Comparison of ENCODE assay signal across 8 cellular contexts in genomic region chr14:102437997-102438922, GRCh38.
DNase-seq lines count a peak whose midpoint lies in the region; ATAC-seq and TF ChIP-seq lines count a peak whose summit lies in the region.

No MANE protein-coding gene starts in this region.

- 24% methylated on average over 31 of the region's 31 CpGs for WGBS in liver

- TF ChIP-seq CTCF in AG10803 (conservative IDR thresholded peaks at IDR 0.05; ENCODE audit: low read length) (peak; percentile 70), liver (IDR thresholded peaks at IDR 0.05; ENCODE audit: low read depth, low read length, missing input control) (peak; percentile 78)

- no peak overlapping the region for H3K27ac ChIP-seq in liver (ENCODE audit: low read depth in 1 of 2, low read length in 2 of 2)

- H3K36me3 ChIP-seq in liver (ENCODE audit: control insufficient read depth in 4 of 4, insufficient read depth in 3 of 4, low read depth in 1 of 4, low read length in 3 of 4), result peaks cover 0 to 28% (median 12%) of the 10 kb centered on the region in 4 donors

- DNase-seq in AG10803 (ENCODE audit: low read depth) (peak; percentile 75), H4 (ENCODE audit: low spot score) (peak; percentile 27), NCI-H510A treated with DMSO at 0.1 percent for 48 hours (lab: John Stamatoyannopoulos, UW) (peak; percentile 78), dedifferentiated amniotic fluid mesenchymal stem cell (ENCODE audit: extremely low spot score) (peak; percentile 56)
- DNase-seq in activated CD4-positive, alpha-beta T cell treated with anti-CD3 and anti-CD28 coated beads, Interleukin-2, amount 50 U/mL, for 24 hours (ENCODE audit: low read depth in 1 of 2, low spot score in 1 of 2), result peak; percentile 15 to 22
- peak; percentile 32 for DNase-seq in stimulated activated CD4-positive, alpha-beta T cell treated with anti-CD3 and anti-CD28 coated beads, Interleukin-2, amount 100 ng/mL, for 4 hours (ENCODE audit: low read depth)

- ATAC-seq in HG03439 (IDR thresholded peaks at IDR 0.05; ENCODE audit: unreplicated experiment), result no peak

- no peaks in the 10 kb centered on the region for H3K27me3 ChIP-seq in liver (ENCODE audit: control insufficient read depth in 4 of 4, insufficient read depth in 4 of 4, low read length in 3 of 4)

- peak; percentile 83 to 92 for TF ChIP-seq RAD21 in liver (IDR thresholded peaks at IDR 0.05)

- H3K4me3 ChIP-seq in AG10803 (ENCODE audit: low read length), result peak overlapping the region; percentile 39
- H3K4me3 ChIP-seq in liver (ENCODE audit: low read depth in 1 of 3, low read length in 3 of 3), result no peak overlapping the region

- no peak overlapping the region for H3K9ac ChIP-seq in liver (ENCODE audit: low read depth in 1 of 2, low read length in 2 of 2)

- peaks cover 0 to 3% (median 0%) of the 10 kb centered on the region in 4 donors for H3K4me1 ChIP-seq in liver (ENCODE audit: control insufficient read depth in 4 of 4, insufficient read depth in 4 of 4, low read length in 3 of 4)

- H3K9me3 ChIP-seq in liver (ENCODE audit: control insufficient read depth in 4 of 4, low read length in 3 of 4), result no peaks in the 10 kb centered on the region

TF ChIP-seq in liver, 16 proteins besides CTCF, POLR2A, EP300 and RAD21:
- TF ChIP-seq YY1 (IDR thresholded peaks at IDR 0.05), result peak; percentile 39
- TF ChIP-seq, protein P1, sequence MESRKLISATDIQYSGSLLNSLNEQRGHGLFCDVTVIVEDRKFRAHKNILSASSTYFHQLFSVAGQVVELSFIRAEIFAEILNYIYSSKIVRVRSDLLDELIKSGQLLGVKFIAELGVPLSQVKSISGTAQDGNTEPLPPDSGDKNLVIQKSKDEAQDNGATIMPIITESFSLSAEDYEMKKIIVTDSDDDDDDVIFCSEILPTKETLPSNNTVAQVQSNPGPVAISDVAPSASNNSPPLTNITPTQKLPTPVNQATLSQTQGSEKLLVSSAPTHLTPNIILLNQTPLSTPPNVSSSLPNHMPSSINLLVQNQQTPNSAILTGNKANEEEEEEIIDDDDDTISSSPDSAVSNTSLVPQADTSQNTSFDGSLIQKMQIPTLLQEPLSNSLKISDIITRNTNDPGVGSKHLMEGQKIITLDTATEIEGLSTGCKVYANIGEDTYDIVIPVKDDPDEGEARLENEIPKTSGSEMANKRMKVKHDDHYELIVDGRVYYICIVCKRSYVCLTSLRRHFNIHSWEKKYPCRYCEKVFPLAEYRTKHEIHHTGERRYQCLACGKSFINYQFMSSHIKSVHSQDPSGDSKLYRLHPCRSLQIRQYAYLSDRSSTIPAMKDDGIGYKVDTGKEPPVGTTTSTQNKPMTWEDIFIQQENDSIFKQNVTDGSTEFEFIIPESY (IDR thresholded peaks at IDR 0.05), result no peak

Comparison
In these comparisons a context has a peak if more than half of its experiments do, and no peak if none do; other contexts are left out.
1. DNase-seq: peak in every context shown above with its lines; median percentile 78 in NCI-H510A treated with DMSO at 0.1 percent for 48 hours; 75 in AG10803; 56 in dedifferentiated amniotic fluid mesenchymal stem cell; 32 in stimulated activated CD4-positive, alpha-beta T cell treated with anti-CD3 and anti-CD28 coated beads, Interleukin-2, amount 100 ng/mL, for 4 hours; 27 in H4; 18 in activated CD4-positive, alpha-beta T cell treated with anti-CD3 and anti-CD28 coated beads, Interleukin-2, amount 50 U/mL, for 24 hours.